In the genomic region with DNA sequence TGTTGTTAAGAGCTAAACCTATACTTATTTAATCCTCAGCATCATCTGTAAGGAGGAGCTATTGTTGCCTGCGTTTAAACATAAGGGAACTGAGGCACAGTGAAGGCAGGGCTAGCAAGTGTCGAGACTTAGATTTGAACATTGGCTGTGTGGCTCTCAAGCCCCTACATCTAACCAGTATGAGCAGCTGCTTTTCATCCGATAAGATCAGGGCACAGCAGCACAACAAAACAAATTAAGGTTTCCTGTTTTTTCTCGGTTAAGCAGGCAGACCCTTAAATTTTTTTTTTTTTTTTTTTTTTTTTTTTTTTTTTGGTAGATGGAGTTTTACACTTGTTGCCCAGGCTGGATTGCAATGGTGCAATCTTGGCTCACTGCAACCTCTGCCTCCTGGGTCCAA, we compare ENCODE assay signal across 33 cellular contexts. TPM values are rescaled to one million over a fixed set of nuclear protein-coding genes. Genes with fewer than 3 reads are reported as not detected.
"Had no signal": no experiment of that assay in that cellular context is flagged by ENCODE, and none has a peak within 500 bp of the region (broad histone marks: within the 10 kb centered on the region; RNA-seq: fewer than 3 reads in every experiment).

No MANE protein-coding gene starts in this region.

- H3K9me3 Mint-ChIP-seq: activated CD4-positive, alpha-beta memory T cell treated with anti-CD3 and anti-CD28 coated beads for 36 hours; activated CD4-positive, alpha-beta T cell treated with anti-CD3 and anti-CD28 coated beads, Interleukin-2, amount 10 ng/mL, durations not matched to agents 24 days and 14 days; activated naive CD4-positive, alpha-beta T cell treated with anti-CD3 and anti-CD28 coated beads, Interleukin-2, amount 10 ng/mL, durations not matched to agents 7 days and 5 days; activated naive CD4-positive, alpha-beta T cell treated with anti-CD3 and anti-CD28 coated beads, Interleukin-2, amount 50 U/mL, for 72 hours; activated naive CD8-positive, alpha-beta T cell treated with anti-CD3 and anti-CD28 coated beads, Interleukin-2, amount 10 ng/mL, durations not matched to agents 7 days and 5 days; activated T-cell treated with anti-CD3 and anti-CD28 coated beads, Interleukin-2, amount 50 U/mL, for 72 hours; central memory CD8-positive, alpha-beta T cell; dendritic cell treated with granulocyte-macrophage colony-stimulating factor and Interleukin-4, amounts not matched to agents 40 ng/mL and 50 ng/mL, for 4 days; endodermal cell; T-helper 1 cell treated with Interleukin-12 subunit alpha and Interleukin-12 subunit beta and Interleukin-4 antibody, amounts not matched to agents 30 μg/mL and 1 μg/mL, for 36 hours; T-helper 2 cell treated with Interferon-gamma antibody and Interleukin-4, amounts not matched to agents 5 μg/mL and 100 μg/mL, for 36 hours had no signal

- H3K4me1 Mint-ChIP-seq: activated CD4-positive, alpha-beta T cell treated with anti-CD3 and anti-CD28 coated beads for 36 hours; activated CD4-positive, alpha-beta T cell treated with anti-CD3 and anti-CD28 coated beads, Interleukin-2, amount 10 ng/mL, durations not matched to agents 24 days and 14 days; activated CD8-positive, alpha-beta memory T cell treated with anti-CD3 and anti-CD28 coated beads, Interleukin-2, amount 10 ng/mL, durations not matched to agents 7 days and 5 days; activated naive CD8-positive, alpha-beta T cell treated with anti-CD3 and anti-CD28 coated beads, Interleukin-2, amount 10 ng/mL, durations not matched to agents 7 days and 5 days; brain; central memory CD8-positive, alpha-beta T cell had no signal

- H3K27me3 Mint-ChIP-seq: activated CD4-positive, alpha-beta memory T cell treated with anti-CD3 and anti-CD28 coated beads for 36 hours; activated CD4-positive, alpha-beta T cell treated with anti-CD3 and anti-CD28 coated beads for 36 hours; activated CD8-positive, alpha-beta memory T cell treated with anti-CD3 and anti-CD28 coated beads, Interleukin-2, amount 10 ng/mL, durations not matched to agents 7 days and 5 days; activated naive CD8-positive, alpha-beta T cell treated with anti-CD3 and anti-CD28 coated beads, Interleukin-2, amount 10 ng/mL, durations not matched to agents 7 days and 5 days; brain; central memory CD8-positive, alpha-beta T cell; dendritic cell treated with granulocyte-macrophage colony-stimulating factor and Interleukin-4, amounts not matched to agents 40 ng/mL and 50 ng/mL, for 4 days had no signal

- H2AFZ ChIP-seq: hepatocyte had no signal

- H3K4me1 ChIP-seq: ascending aorta, breast epithelium, esophagus muscularis mucosa, foreskin keratinocyte, gastrocnemius medialis, heart right ventricle had no signal

- H3K36me3 ChIP-seq: ascending aorta, breast epithelium, cardiac muscle cell, esophagus muscularis mucosa, gastrocnemius medialis, heart right ventricle had no signal

- H3K27ac ChIP-seq: ascending aorta, breast epithelium, cardiac muscle cell, coronary artery, dorsolateral prefrontal cortex, esophagus muscularis mucosa, foreskin keratinocyte, gastrocnemius medialis, heart right ventricle, hepatocyte had no signal

- H3K27me3 ChIP-seq: ascending aorta, cardiac muscle cell, esophagus muscularis mucosa, foreskin keratinocyte, gastrocnemius medialis, hepatocyte had no signal

- H3K4me2 ChIP-seq: hepatocyte had no signal

- DNase-seq: activated CD4-positive, alpha-beta memory T cell treated with anti-CD3 and anti-CD28 coated beads for 36 hours; activated CD4-positive, alpha-beta T cell treated with anti-CD3 and anti-CD28 coated beads for 36 hours; activated CD4-positive, alpha-beta T cell treated with anti-CD3 and anti-CD28 coated beads, Interleukin-2, amount 10 ng/mL, durations not matched to agents 24 days and 14 days; activated CD4-positive, CD25-positive, alpha-beta regulatory T cell; activated CD4-positive, CD25-positive, alpha-beta regulatory T cell treated with anti-CD3 and anti-CD28 coated beads, Interleukin-2, amount 50 U/mL, for 72 hours; activated CD8-positive, alpha-beta memory T cell treated with anti-CD3 and anti-CD28 coated beads, Interleukin-2, amount 10 ng/mL, durations not matched to agents 7 days and 5 days; activated CD8-positive, alpha-beta memory T cell treated with anti-CD3 and anti-CD28 coated beads, Interleukin-2, amount 50 U/mL, for 4 hours; activated CD8-positive, alpha-beta T cell treated with anti-CD3 and anti-CD28 coated beads, Interleukin-2, amount 10 ng/mL, durations not matched to agents 7 days and 5 days; activated gamma-delta T cell; activated naive CD4-positive, alpha-beta T cell; activated naive CD4-positive, alpha-beta T cell treated with anti-CD3 and anti-CD28 coated beads, Interleukin-2, amount 10 ng/mL, durations not matched to agents 7 days and 5 days; activated naive CD8-positive, alpha-beta T cell treated with anti-CD3 and anti-CD28 coated beads, Interleukin-2, amount 10 ng/mL, durations not matched to agents 7 days and 5 days; activated T-cell treated with anti-CD3 and anti-CD28 coated beads, Interleukin-2, amount 50 U/mL, for 1 hour; activated T-cell treated with anti-CD3 and anti-CD28 coated beads, Interleukin-2, amount 50 U/mL, for 72 hours; dorsolateral prefrontal cortex; effector memory CD4-positive, alpha-beta T cell; endodermal cell; foreskin keratinocyte; gastrocnemius medialis; heart right ventricle; T1000 had no signal

- H3K4me3 Mint-ChIP-seq: activated CD4-positive, alpha-beta memory T cell treated with anti-CD3 and anti-CD28 coated beads for 36 hours; activated CD4-positive, alpha-beta T cell treated with anti-CD3 and anti-CD28 coated beads for 36 hours; activated CD4-positive, alpha-beta T cell treated with anti-CD3 and anti-CD28 coated beads, Interleukin-2, amount 10 ng/mL, durations not matched to agents 24 days and 14 days; activated CD8-positive, alpha-beta memory T cell treated with anti-CD3 and anti-CD28 coated beads, Interleukin-2, amount 10 ng/mL, durations not matched to agents 7 days and 5 days; activated CD8-positive, alpha-beta T cell treated with anti-CD3 and anti-CD28 coated beads, Interleukin-2, amount 10 ng/mL, durations not matched to agents 7 days and 5 days; activated naive CD4-positive, alpha-beta T cell treated with anti-CD3 and anti-CD28 coated beads, Interleukin-2, amount 10 ng/mL, durations not matched to agents 7 days and 5 days; activated naive CD8-positive, alpha-beta T cell treated with anti-CD3 and anti-CD28 coated beads, Interleukin-2, amount 10 ng/mL, durations not matched to agents 7 days and 5 days; activated T-cell treated with anti-CD3 and anti-CD28 coated beads, Interleukin-2, amount 50 U/mL, for 72 hours; brain; central memory CD8-positive, alpha-beta T cell; dendritic cell treated with granulocyte-macrophage colony-stimulating factor and Interleukin-4, amounts not matched to agents 40 ng/mL and 50 ng/mL, for 4 days; endodermal cell; T-helper 1 cell treated with Interleukin-12 subunit alpha and Interleukin-12 subunit beta and Interleukin-4 antibody, amounts not matched to agents 30 μg/mL and 1 μg/mL, for 36 hours; T-helper 2 cell treated with Interferon-gamma antibody and Interleukin-4, amounts not matched to agents 5 μg/mL and 100 μg/mL, for 36 hours had no signal

- H3K36me3 Mint-ChIP-seq: activated CD4-positive, alpha-beta memory T cell treated with anti-CD3 and anti-CD28 coated beads for 36 hours; activated CD8-positive, alpha-beta memory T cell treated with anti-CD3 and anti-CD28 coated beads, Interleukin-2, amount 10 ng/mL, durations not matched to agents 7 days and 5 days; activated naive CD4-positive, alpha-beta T cell treated with anti-CD3 and anti-CD28 coated beads, Interleukin-2, amount 10 ng/mL, durations not matched to agents 7 days and 5 days; activated naive CD4-positive, alpha-beta T cell treated with anti-CD3 and anti-CD28 coated beads, Interleukin-2, amount 50 U/mL, for 72 hours; activated naive CD8-positive, alpha-beta T cell treated with anti-CD3 and anti-CD28 coated beads, Interleukin-2, amount 10 ng/mL, durations not matched to agents 7 days and 5 days; brain had no signal

- ATAC-seq: activated CD4-positive, alpha-beta T cell treated with anti-CD3 and anti-CD28 coated beads for 36 hours; activated CD8-positive, alpha-beta memory T cell treated with anti-CD3 and anti-CD28 coated beads, Interleukin-2, amount 10 ng/mL, durations not matched to agents 7 days and 5 days; activated CD8-positive, alpha-beta T cell treated with anti-CD3 and anti-CD28 coated beads, Interleukin-2, amount 10 ng/mL, durations not matched to agents 7 days and 5 days; activated naive CD4-positive, alpha-beta T cell treated with anti-CD3 and anti-CD28 coated beads, Interleukin-2, amount 50 U/mL, for 72 hours; activated T-cell treated with anti-CD3 and anti-CD28 coated beads, Interleukin-2, amount 50 U/mL, for 72 hours; foreskin keratinocyte; gastrocnemius medialis; heart right ventricle had no signal

- H3K4me3 ChIP-seq: ascending aorta, breast epithelium, cardiac muscle cell, coronary artery, dorsolateral prefrontal cortex, esophagus muscularis mucosa, gastrocnemius medialis, heart right ventricle, hepatocyte had no signal

- H3K9me3 ChIP-seq: ascending aorta, breast epithelium, esophagus muscularis mucosa, gastrocnemius medialis, heart right ventricle had no signal

- H3K27ac Mint-ChIP-seq: activated CD4-positive, alpha-beta memory T cell treated with anti-CD3 and anti-CD28 coated beads for 36 hours; activated CD4-positive, alpha-beta T cell treated with anti-CD3 and anti-CD28 coated beads for 36 hours; activated CD4-positive, alpha-beta T cell treated with anti-CD3 and anti-CD28 coated beads, Interleukin-2, amount 10 ng/mL, durations not matched to agents 24 days and 14 days; activated CD8-positive, alpha-beta memory T cell treated with anti-CD3 and anti-CD28 coated beads, Interleukin-2, amount 10 ng/mL, durations not matched to agents 7 days and 5 days; activated CD8-positive, alpha-beta T cell treated with anti-CD3 and anti-CD28 coated beads, Interleukin-2, amount 10 ng/mL, durations not matched to agents 7 days and 5 days; activated naive CD4-positive, alpha-beta T cell treated with anti-CD3 and anti-CD28 coated beads, Interleukin-2, amount 10 ng/mL, durations not matched to agents 7 days and 5 days; activated naive CD4-positive, alpha-beta T cell treated with anti-CD3 and anti-CD28 coated beads, Interleukin-2, amount 50 U/mL, for 72 hours; activated naive CD8-positive, alpha-beta T cell treated with anti-CD3 and anti-CD28 coated beads, Interleukin-2, amount 10 ng/mL, durations not matched to agents 7 days and 5 days; activated T-cell treated with anti-CD3 and anti-CD28 coated beads, Interleukin-2, amount 50 U/mL, for 72 hours; brain; dendritic cell treated with granulocyte-macrophage colony-stimulating factor and Interleukin-4, amounts not matched to agents 40 ng/mL and 50 ng/mL, for 4 days; endodermal cell; T-helper 1 cell treated with Interleukin-12 subunit alpha and Interleukin-12 subunit beta and Interleukin-4 antibody, amounts not matched to agents 30 μg/mL and 1 μg/mL, for 36 hours; T-helper 2 cell treated with Interferon-gamma antibody and Interleukin-4, amounts not matched to agents 5 μg/mL and 100 μg/mL, for 36 hours had no signal

RNA-seq across cellular contexts. Expression of gene RAB40A, which starts 35.6 kb away (rescaled TPM):
- total RNA-seq: activated CD8-positive, alpha-beta T cell treated with anti-CD3 and anti-CD28 coated beads, Interleukin-2, amount 10 ng/mL, durations not matched to agents 7 days and 5 days; gastrocnemius medialis had no signal
- polyA plus RNA-seq: foreskin keratinocyte had no signal
